Comparison of ENCODE assay signal across 26 cellular contexts in genomic region chr3:148816427-148816826, GRCh38. TPM values are rescaled to one million over a fixed set of nuclear protein-coding genes. Genes with fewer than 3 reads are reported as not detected.
"Had no signal": no experiment of that assay in that cellular context is flagged by ENCODE, and none has a peak within 500 bp of the region (broad histone marks: within the 10 kb centered on the region; RNA-seq: fewer than 3 reads in every experiment).

No MANE protein-coding gene starts in this region.

- ATAC-seq: activated CD8-positive, alpha-beta memory T cell treated with anti-CD3 and anti-CD28 coated beads, Interleukin-2, amount 10 ng/mL, durations not matched to agents 7 days and 5 days; T-cell had no signal

- H3K4me3 ChIP-seq: breast epithelium, MG63, SJSA1 had no signal

- H3K27ac ChIP-seq: breast epithelium, KMS-11, SJSA1 had no signal

- H3K9me3 ChIP-seq: breast epithelium, MG63, SJSA1 had no signal

- H3K27me3 ChIP-seq: breast epithelium had no signal

- H3K4me1 ChIP-seq: breast epithelium, SJSA1 had no signal

- DNase-seq: activated B cell treated with CpG ODN at 0.5 μM for 24 hours; activated CD4-positive, alpha-beta T cell treated with anti-CD3 and anti-CD28 coated beads for 1 hour; activated CD4-positive, alpha-beta T cell treated with anti-CD3 and anti-CD28 coated beads, Interleukin-2, amount 10 ng/mL, durations not matched to agents 24 days and 14 days; activated CD4-positive, alpha-beta T cell treated with anti-CD3 and anti-CD28 coated beads, Interleukin-2, amount 50 U/mL, for 48 hours; activated CD8-positive, alpha-beta memory T cell treated with anti-CD3 and anti-CD28 coated beads, Interleukin-2, amount 10 ng/mL, durations not matched to agents 7 days and 5 days; activated effector memory CD4-positive, alpha-beta T cell treated with Interleukin-2 at 50 U/mL for 16 hours; activated naive CD4-positive, alpha-beta T cell; activated T-cell treated with anti-CD3 and anti-CD28 coated beads, Interleukin-2, amount 50 U/mL, for 24 hours; aorta; central memory CD4-positive, alpha-beta T cell; MG63; MV-4-11; NCI-H1092 treated with DMSO at 0.1 percent for 48 hours; NCI-H1436 treated with DMSO at 0.1 percent for 48 hours; NCI-H187; NCI-H2171; NCI-H2227 treated with DMSO at 0.1 percent for 48 hours; T-cell; T-helper 2 cell; T1000 had no signal

- H3K36me3 ChIP-seq: breast epithelium, MG63, SJSA1 had no signal

RNA-seq across cellular contexts. Expression of gene CPB1, which starts 11.2 kb away (rescaled TPM):
- total RNA-seq: activated B cell treated with CpG ODN at 0.5 μM for 24 hours; activated CD4-positive, alpha-beta T cell treated with anti-CD3 and anti-CD28 coated beads, Interleukin-2, amount 10 ng/mL, durations not matched to agents 24 days and 14 days; activated CD8-positive, alpha-beta memory T cell treated with anti-CD3 and anti-CD28 coated beads, Interleukin-2, amount 10 ng/mL, durations not matched to agents 7 days and 5 days; activated T-helper 1 cell treated with anti-CD3 and anti-CD28 coated beads, Interleukin-12 subunit alpha, Interleukin-12 subunit beta, Interleukin-2, Interleukin-4 antibody, amounts not matched to agents 30 ng/mL and 10 ng/mL and 1 ng/mL, durations not matched to agents 14 hours and 24 hours and 36 hours; OCI-LY7; RPMI7951; SJSA1 had no signal

RNA-seq across cellular contexts. Expression of gene CPA3, which starts 48.7 kb away (rescaled TPM):
- total RNA-seq: activated B cell treated with CpG ODN at 0.5 μM for 24 hours; activated CD4-positive, alpha-beta T cell treated with anti-CD3 and anti-CD28 coated beads, Interleukin-2, amount 10 ng/mL, durations not matched to agents 24 days and 14 days; activated CD8-positive, alpha-beta memory T cell treated with anti-CD3 and anti-CD28 coated beads, Interleukin-2, amount 10 ng/mL, durations not matched to agents 7 days and 5 days; activated T-helper 1 cell treated with anti-CD3 and anti-CD28 coated beads, Interleukin-12 subunit alpha, Interleukin-12 subunit beta, Interleukin-2, Interleukin-4 antibody, amounts not matched to agents 30 ng/mL and 10 ng/mL and 1 ng/mL, durations not matched to agents 14 hours and 24 hours and 36 hours; OCI-LY7; RPMI7951 had no signal
